11 cellular contexts compared by ENCODE assay signal in the genomic region with DNA sequence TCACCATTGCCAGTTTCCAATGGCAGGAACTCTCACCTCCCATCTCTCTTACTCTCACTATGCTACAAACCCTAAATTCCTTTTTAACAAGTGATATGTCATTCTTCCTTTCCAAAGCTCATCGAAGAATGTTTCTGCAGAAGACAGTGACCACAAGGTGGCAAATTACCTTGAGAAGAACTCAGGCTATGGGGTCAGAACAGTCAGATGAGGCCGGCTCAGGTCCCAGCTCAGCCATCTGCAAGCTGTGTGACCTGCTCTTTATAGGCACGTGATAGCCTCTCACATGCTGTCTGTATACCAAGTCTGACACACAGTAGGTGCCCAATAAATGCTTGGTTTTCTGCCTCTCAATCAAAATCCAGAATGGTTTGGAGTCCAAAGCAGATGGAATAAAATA.
A peak's percentile ranks its signal among the peaks of the same experiment; 100 is the strongest.
DNase-seq lines count a peak whose midpoint lies in the region; ATAC-seq and TF ChIP-seq lines count a peak whose summit lies in the region.
"Had no signal": no experiment of that assay in that cellular context is flagged by ENCODE, and none has a peak within 500 bp of the region (broad histone marks: within the 10 kb centered on the region; RNA-seq: fewer than 3 reads in every experiment).

No MANE protein-coding gene starts in this region.

- 83 to 86% (median 85%) methylated on average over 3 of the region's 3 CpGs for WGBS in psoas muscle, 3 donors

- H3K9me3 ChIP-seq in SU-DHL-6 (ENCODE audit: insufficient read depth, low read length) = no peaks in the 10 kb centered on the region
- no peaks in the 10 kb centered on the region for H3K9me3 ChIP-seq in psoas muscle

- DNase-seq in NOMO-1 treated with DMSO at 0.1 percent for 48 hours (lab: John Stamatoyannopoulos, UW; ENCODE audit: unreplicated experiment) = peak; percentile 24
- no peak for DNase-seq in NOMO-1 treated with dmso at 0.1 percent for 144 hours (lab: John Stamatoyannopoulos, UW; ENCODE audit: unreplicated experiment)
- no peak for DNase-seq in psoas muscle
- DNase-seq in COLO668 (lab: John Stamatoyannopoulos, UW; ENCODE audit: unreplicated experiment) = no peak
- DNase-seq in globus pallidus (ENCODE audit: low spot score) = no peak
- DNase-seq in activated CD4-positive, alpha-beta T cell treated with anti-CD3 and anti-CD28 coated beads, Interleukin-2, amount 50 U/mL, for 1 hour = no peak
- DNase-seq: activated CD8-positive, alpha-beta memory T cell treated with anti-CD3 and anti-CD28 coated beads, Interleukin-2, amount 50 U/mL, for 4 hours; foreskin melanocyte; NCI-H446 treated with DMSO at 0.1 percent for 48 hours had no signal

- no peak overlapping the region for H3K4me3 ChIP-seq in SU-DHL-6 (ENCODE audit: insufficient read depth, low read length, poor library complexity, severe bottlenecking)
- H3K4me3 ChIP-seq in psoas muscle = no peak overlapping the region

- intact Hi-C loops in psoas muscle (cut with DNase I) = no loop called here

- H3K79me2 ChIP-seq in SU-DHL-6 (ENCODE audit: insufficient read depth, low read length) = peaks cover 65% of the 10 kb centered on the region

- TF ChIP-seq CTCF in SU-DHL-6 (IDR thresholded peaks at IDR 0.05; ENCODE audit: insufficient read depth, low read length, poor library complexity, severe bottlenecking) (peak; percentile 62), psoas muscle (IDR thresholded peaks at IDR 0.05) (peak; percentile 24)

- peak overlapping the region; percentile 53 for H3K4me2 ChIP-seq in SU-DHL-6 (ENCODE audit: low read depth, low read length, poor library complexity, severe bottlenecking)

- H3K9ac ChIP-seq in SU-DHL-6 (ENCODE audit: low read length) = peak overlapping the region; percentile 34

- H2AFZ ChIP-seq in SU-DHL-6 (ENCODE audit: low read depth, low read length, severe bottlenecking) = no peak overlapping the region

- ATAC-seq in GM21529 (IDR thresholded peaks at IDR 0.05; ENCODE audit: unreplicated experiment) (peak; percentile 50), psoas muscle (peak in 2 of 4 donors; percentile 39 to 45)

- H3K27ac ChIP-seq in SU-DHL-6 (ENCODE audit: low read depth, low read length) (peak overlapping the region; percentile 89), psoas muscle (no peak overlapping the region)

- H3K36me3 ChIP-seq in SU-DHL-6 (ENCODE audit: low read length) (no peaks in the 10 kb centered on the region), psoas muscle (ENCODE audit: insufficient read depth in 1 of 2, low read depth in 1 of 2) (no peaks in the 10 kb centered on the region)

- no peaks in the 10 kb centered on the region for H4K20me1 ChIP-seq in SU-DHL-6 (ENCODE audit: low read depth, low read length)

- peaks cover 37% of the 10 kb centered on the region for H3K4me1 ChIP-seq in psoas muscle

- peaks cover 37% of the 10 kb centered on the region for H3F3A ChIP-seq in SU-DHL-6 (ENCODE audit: insufficient read depth)

- no peaks in the 10 kb centered on the region for H3K27me3 ChIP-seq in SU-DHL-6 (ENCODE audit: low read length)
- H3K27me3 ChIP-seq in psoas muscle (ENCODE audit: insufficient read depth in 3 of 3, low read length in 2 of 3) = no peaks in the 10 kb centered on the region

- H3K9me2 ChIP-seq in SU-DHL-6 (replicated peaks; ENCODE audit: insufficient read depth, low read length) = no peaks in the 10 kb centered on the region
